ENCODE assay signal across 8 cellular contexts in genomic region chr11:117950320-117950719, GRCh38. TPM values are rescaled to one million over a fixed set of nuclear protein-coding genes. Genes with fewer than 3 reads are reported as not detected.
DNase-seq lines count a peak whose midpoint lies in the region; ATAC-seq, FAIRE-seq and TF ChIP-seq lines count a peak whose summit lies in the region.

No MANE protein-coding gene starts in this region.

- 20 to 23% (median 22%) methylated on average over 5 of the region's 5 CpGs for WGBS in small intestine, 3 donors

- no peak for DNase-seq in Panc1 (ENCODE audit: low read depth, low spot score)
- peak; percentile 53 for DNase-seq in activated naive CD8-positive, alpha-beta T cell treated with anti-CD3 and anti-CD28 coated beads, Interleukin-2, amount 10 ng/mL, durations not matched to agents 7 days and 5 days
- DNase-seq in small intestine: peak; percentile 56
- DNase-seq in glutamatergic neuron: no peak
- DNase-seq in DMS114 treated with DMSO at 0.1 percent for 48 hours (lab: John Stamatoyannopoulos, UW; ENCODE audit: unreplicated experiment): no peak

- H3K4me1 Mint-ChIP-seq in activated naive CD8-positive, alpha-beta T cell treated with anti-CD3 and anti-CD28 coated beads, Interleukin-2, amount 10 ng/mL, durations not matched to agents 7 days and 5 days: peaks cover 87% of the 10 kb centered on the region
- H3K4me1 Mint-ChIP-seq in glutamatergic neuron (ENCODE audit: low read depth, unreplicated experiment): peaks cover 21% of the 10 kb centered on the region

- H3K4me3 Mint-ChIP-seq in activated naive CD8-positive, alpha-beta T cell treated with anti-CD3 and anti-CD28 coated beads, Interleukin-2, amount 10 ng/mL, durations not matched to agents 7 days and 5 days: peak overlapping the region; percentile 66
- H3K4me3 Mint-ChIP-seq in glutamatergic neuron (ENCODE audit: unreplicated experiment): no peak overlapping the region

- H3K27ac Mint-ChIP-seq in activated naive CD8-positive, alpha-beta T cell treated with anti-CD3 and anti-CD28 coated beads, Interleukin-2, amount 10 ng/mL, durations not matched to agents 7 days and 5 days: peak overlapping the region; percentile 81
- no peak overlapping the region for H3K27ac Mint-ChIP-seq in glutamatergic neuron (ENCODE audit: unreplicated experiment)

- H3K4me1 ChIP-seq in Panc1 (ENCODE audit: control insufficient read depth, insufficient read depth, low read length) (no peaks in the 10 kb centered on the region), small intestine (ENCODE audit: control insufficient read depth in 2 of 2, insufficient read depth in 1 of 2, low read depth in 1 of 2, low read length in 1 of 2) (peaks cover 0 to 4% of the 10 kb centered on the region in 2 donors)

- H3K27ac ChIP-seq in Panc1 (ENCODE audit: low read length): no peak overlapping the region
- H3K27ac ChIP-seq in small intestine (ENCODE audit: low read depth in 1 of 2, low read length in 1 of 2): peak overlapping the region in 1 of 2 donors; percentile 48

- intact Hi-C loops in Panc1 (cut with micrococcal nuclease; ENCODE audit: unreplicated experiment): loop anchor here (1.0 to 10.0 kb wide), 2 partner anchors 103 to 526 kb away; no protein-coding TSS in a partner anchor

- no peaks in the 10 kb centered on the region for H3K9me3 ChIP-seq in Panc1 (ENCODE audit: control insufficient read depth, insufficient read depth, low read depth, low read length)
- H3K9me3 ChIP-seq in small intestine (ENCODE audit: control insufficient read depth, low read depth): no peaks in the 10 kb centered on the region

- H3K27me3 Mint-ChIP-seq in activated naive CD8-positive, alpha-beta T cell treated with anti-CD3 and anti-CD28 coated beads, Interleukin-2, amount 10 ng/mL, durations not matched to agents 7 days and 5 days: no peaks in the 10 kb centered on the region
- peaks cover 3% of the 10 kb centered on the region for H3K27me3 Mint-ChIP-seq in glutamatergic neuron (ENCODE audit: unreplicated experiment)

- ATAC-seq in Panc1 (no peak), HG03565 (IDR thresholded peaks at IDR 0.05; ENCODE audit: unreplicated experiment) (no peak), GM18870 (IDR thresholded peaks at IDR 0.05; ENCODE audit: unreplicated experiment) (no peak)
- ATAC-seq in activated naive CD8-positive, alpha-beta T cell treated with anti-CD3 and anti-CD28 coated beads, Interleukin-2, amount 10 ng/mL, durations not matched to agents 7 days and 5 days (ENCODE audit: low read depth): peak; percentile 50

- H3K4me3 ChIP-seq in Panc1 (ENCODE audit: low read depth in 2 of 2, low read length in 2 of 2) (no peak overlapping the region), small intestine (ENCODE audit: low read depth in 1 of 2, low read length in 2 of 2) (no peak overlapping the region)

- FAIRE-seq in small intestine (lab: Jason Lieb, UNC): no peak

- TF ChIP-seq CTCF in GM12874 (IDR thresholded peaks at IDR 0.05; ENCODE audit: insufficient read depth, low read depth, low read length) (peak; percentile 35; the same call in 1 of the 2 replicates), Panc1 (IDR thresholded peaks at IDR 0.05) (peak; percentile 41), glutamatergic neuron (IDR thresholded peaks at IDR 0.05; ENCODE audit: partially characterized antibody, unreplicated experiment) (no peak)

- CTCF ChIA-PET in Panc1 (lab: Charles Lee): no interaction called here

- POLR2A ChIA-PET in Panc1 (lab: Charles Lee): no interaction called here
- POLR2A ChIA-PET in activated naive CD8-positive, alpha-beta T cell treated with anti-CD3 and anti-CD28 coated beads, Interleukin-2, amount 10 ng/mL, durations not matched to agents 7 days and 5 days (lab: Charles Lee): interaction anchor here (1.3 to 13.6 kb wide), 10 partner anchors 10 to 135 kb away, joined by 3 to 608 read pairs (median 10); partner anchors contain the start of genes FXYD2 and IL10RA

- in situ Hi-C loops in Panc1 (cut with HindIII; ENCODE audit: low pct_unique_long_range_greater_than_20kb, low sequenced_read_pairs): no loop called here

- BruUV-seq in Panc1 (replicated peaks; lab: Mats Ljungman, UMichigan): no TSS peak

- H3K36me3 Mint-ChIP-seq in activated naive CD8-positive, alpha-beta T cell treated with anti-CD3 and anti-CD28 coated beads, Interleukin-2, amount 10 ng/mL, durations not matched to agents 7 days and 5 days: peaks cover 6% of the 10 kb centered on the region
- H3K36me3 Mint-ChIP-seq in glutamatergic neuron (ENCODE audit: unreplicated experiment): no peaks in the 10 kb centered on the region

- peaks cover 10% of the 10 kb centered on the region for H3K27me3 ChIP-seq in Panc1 (ENCODE audit: control insufficient read depth, insufficient read depth, low read length)
- H3K27me3 ChIP-seq in small intestine (ENCODE audit: control insufficient read depth in 2 of 2, insufficient read depth in 2 of 2, low read length in 2 of 2): no peaks in the 10 kb centered on the region

- no peaks in the 10 kb centered on the region for H3K9me3 Mint-ChIP-seq in activated naive CD8-positive, alpha-beta T cell treated with anti-CD3 and anti-CD28 coated beads, Interleukin-2, amount 10 ng/mL, durations not matched to agents 7 days and 5 days
- H3K9me3 Mint-ChIP-seq in glutamatergic neuron (ENCODE audit: unreplicated experiment): peaks cover 1% of the 10 kb centered on the region

- H3K36me3 ChIP-seq in Panc1 (ENCODE audit: control insufficient read depth, insufficient read depth, low read length): no peaks in the 10 kb centered on the region
- no peaks in the 10 kb centered on the region for H3K36me3 ChIP-seq in small intestine (ENCODE audit: control insufficient read depth in 2 of 2, insufficient read depth in 2 of 2, low read length in 2 of 2)

RNA-seq across cellular contexts. Expression of gene TMPRSS13, which starts 21.1 kb away (rescaled TPM):
- not detected for total RNA-seq in Panc1 (2021; ENCODE audit: unreplicated experiment)
- polyA plus RNA-seq in Panc1 (2012; ENCODE audit: insufficient read length): not detected
- 1 to 10 TPM; 2.7 to 5.0 TPM for total RNA-seq in activated naive CD8-positive, alpha-beta T cell treated with anti-CD3 and anti-CD28 coated beads, Interleukin-2, amount 10 ng/mL, durations not matched to agents 7 days and 5 days
- under 1 TPM in 1 of 3 donors, not detected in 2; 0.18 TPM for polyA plus RNA-seq in small intestine
- total RNA-seq in glutamatergic neuron (ENCODE audit: unreplicated experiment): 0.32 TPM

RNA-seq across cellular contexts. Expression of gene IL10RA, which starts 35.9 kb away (rescaled TPM):
- total RNA-seq in Panc1 (2021; ENCODE audit: unreplicated experiment) (0.41 TPM), glutamatergic neuron (ENCODE audit: unreplicated experiment) (5.8 TPM)
- polyA plus RNA-seq in Panc1 (2012; ENCODE audit: insufficient read length): not detected
- 100 to 1,000 TPM; 304 TPM for total RNA-seq in activated naive CD8-positive, alpha-beta T cell treated with anti-CD3 and anti-CD28 coated beads, Interleukin-2, amount 10 ng/mL, durations not matched to agents 7 days and 5 days
- 1 to 10 TPM; 1.1 to 9.3 (median 4.3) TPM for polyA plus RNA-seq in small intestine

Comparison
In these comparisons a context has a peak if more than half of its experiments do, and no peak if none do; other contexts are left out.
1. DNase-seq: peak in activated naive CD8-positive, alpha-beta T cell treated with anti-CD3 and anti-CD28 coated beads, Interleukin-2, amount 10 ng/mL, durations not matched to agents 7 days and 5 days (single experiment) and small intestine (single experiment); none in Panc1 (single experiment), glutamatergic neuron (single experiment) and DMS114 treated with DMSO at 0.1 percent for 48 hours (single experiment).
2. RNA of gene IL10RA, which starts 35.9 kb away (total RNA-seq): 304 TPM in activated naive CD8-positive, alpha-beta T cell treated with anti-CD3 and anti-CD28 coated beads, Interleukin-2, amount 10 ng/mL, durations not matched to agents 7 days and 5 days; 5.8 TPM in glutamatergic neuron (single experiment) and 0.41 TPM in Panc1 (single experiment); every median in the first group is over 10 times any median in the second.